Comparison of ENCODE assay signal across 28 cellular contexts in the genomic region with DNA sequence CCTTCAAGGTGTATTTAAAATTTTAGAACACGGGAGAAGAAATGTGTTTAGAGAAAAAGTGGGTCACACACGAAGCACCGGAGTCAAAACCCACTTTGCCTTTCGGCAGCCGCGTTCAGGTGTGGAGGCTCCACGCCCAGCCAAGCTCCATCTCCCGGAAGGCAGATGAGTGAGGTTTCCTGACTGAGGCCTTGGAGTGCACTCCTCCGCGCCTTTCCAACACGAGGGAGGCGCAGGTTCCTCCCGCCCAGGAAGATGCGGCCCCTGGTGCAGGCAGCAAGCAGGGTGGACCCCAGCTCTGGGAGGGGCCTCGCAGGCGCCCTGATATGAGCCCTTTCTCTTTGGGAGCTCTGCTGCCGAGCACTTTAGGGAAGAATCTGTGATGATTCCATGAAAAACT. TPM values are rescaled to one million over a fixed set of nuclear protein-coding genes. Genes with fewer than 3 reads are reported as not detected.
"Had no signal": no experiment of that assay in that cellular context is flagged by ENCODE, and none has a peak within 500 bp of the region (broad histone marks: within the 10 kb centered on the region; RNA-seq: fewer than 3 reads in every experiment).

No MANE protein-coding gene starts in this region.

- H3K4me3 ChIP-seq: colonic mucosa, ovary, smooth muscle cell, uterus had no signal

- H3K27ac ChIP-seq: colonic mucosa, ovary, uterus, WERI-Rb-1 had no signal

- ATAC-seq: activated naive CD8-positive, alpha-beta T cell treated with anti-CD3 and anti-CD28 coated beads, Interleukin-2, amount 50 U/mL, for 24 hours; left colon; stimulated activated memory B cell treated with anti-CD40 and anti-IgM and Interleukin-4, amounts not matched to agents 10 μg/mL and 1 μg/mL and 100 μg/mL, for 72 hours; stimulated activated naive CD8-positive, alpha-beta T cell treated with anti-CD3 and anti-CD28 coated beads, Interleukin-15, amount 100 ng/mL, for 72 hours had no signal

- DNase-seq: activated CD4-positive, alpha-beta memory T cell treated with anti-CD3 and anti-CD28 coated beads for 36 hours; activated CD4-positive, alpha-beta T cell treated with anti-CD3 and anti-CD28 coated beads, Interleukin-2, amount 10 ng/mL, durations not matched to agents 24 days and 14 days; activated CD4-positive, CD25-positive, alpha-beta regulatory T cell treated with anti-CD3 and anti-CD28 coated beads, Interleukin-2, amount 50 U/mL, for 72 hours; activated CD8-positive, alpha-beta memory T cell treated with anti-CD3 and anti-CD28 coated beads, Interleukin-2, amount 50 U/mL, for 4 hours; activated naive CD8-positive, alpha-beta T cell treated with anti-CD3 and anti-CD28 coated beads, Interleukin-2, amount 50 U/mL, for 24 hours; activated T-cell treated with anti-CD3 and anti-CD28 coated beads, Interleukin-2, amount 50 U/mL, for 24 hours; amygdala; colonic mucosa; effector CD8-positive, alpha-beta T cell; glutamatergic neuron; hippocampal formation; left colon; mammary epithelial cell; ovary; retina; stimulated activated CD4-positive, alpha-beta T cell treated with anti-CD3 and anti-CD28 coated beads, Interleukin-1b, Interleukin-23, amount 100 ng/mL, for 48 hours; stimulated activated CD4-positive, alpha-beta T cell treated with anti-CD3 and anti-CD28 coated beads, Interleukin-4, amount 100 ng/mL, for 4 hours; stimulated activated CD8-positive, alpha-beta memory T cell treated with anti-CD3 and anti-CD28 coated beads, Interleukin-4, amount 100 ng/mL, for 48 hours; stimulated activated naive CD8-positive, alpha-beta T cell treated with anti-CD3 and anti-CD28 coated beads, Interleukin-15, amount 100 ng/mL, for 72 hours; substantia nigra; T1000; uterus; WERI-Rb-1 had no signal

- H3K4me1 ChIP-seq: colonic mucosa, uterus had no signal

- H3K27me3 ChIP-seq: colonic mucosa, ovary, uterus had no signal

- H3K9me3 ChIP-seq: colonic mucosa, ovary, uterus had no signal

- H3K36me3 ChIP-seq: colonic mucosa, ovary, uterus had no signal

- FAIRE-seq: endometrium, frontal cortex, keratinocyte had no signal

- H3K4me2 ChIP-seq: smooth muscle cell had no signal

RNA-seq across cellular contexts. Expression of a gene that starts 44.6 kb away (rescaled TPM):
- total RNA-seq: frontal cortex had no signal
